In genomic region chr3:15341030-15341726, GRCh38 we compare ENCODE assay signal across 17 cellular contexts. TPM values are rescaled to one million over a fixed set of nuclear protein-coding genes. Genes with fewer than 3 reads are reported as not detected.
DNase-seq lines count a peak whose midpoint lies in the region; ATAC-seq, FAIRE-seq and TF ChIP-seq lines count a peak whose summit lies in the region.
"Had no signal": no experiment of that assay in that cellular context is flagged by ENCODE, and none has a peak within 500 bp of the region (broad histone marks: within the 10 kb centered on the region; RNA-seq: fewer than 3 reads in every experiment).

No MANE protein-coding gene starts in this region.

- POLR2A ChIA-PET in GM12878 (lab: Charles Lee) = no interaction called here

- H3K4me2 ChIP-seq in H9 (ENCODE audit: insufficient read depth, insufficient read length, low read length) (no peak overlapping the region), GM12878 (ENCODE audit: control insufficient read depth, insufficient read depth) (no peak overlapping the region)

- H3K79me1 ChIP-seq in H9 (ENCODE audit: insufficient read depth, low read depth, low read length, poor library complexity, severe bottlenecking) = no peaks in the 10 kb centered on the region

- H3K4me1 ChIP-seq in H9 (ENCODE audit: insufficient read depth, low read length) = no peaks in the 10 kb centered on the region
- H3K4me1 ChIP-seq in GM12878 (ENCODE audit: control insufficient read depth, insufficient read depth, low read length) = peaks cover 21% of the 10 kb centered on the region
- H3K4me1 ChIP-seq in neutrophil (ENCODE audit: control insufficient read depth in 1 of 2, insufficient read depth in 1 of 2, low read depth in 1 of 2, low read length in 1 of 2) = peaks cover 34 to 43% of the 10 kb centered on the region in 2 experiments
- H3K4me1 ChIP-seq: BE2C had no signal

- no peak overlapping the region for H2BK5ac ChIP-seq in H9 (ENCODE audit: insufficient read length, low read length)

- H3K4me1 Mint-ChIP-seq in H9 = peaks cover 0 to 2% of the 10 kb centered on the region in 2 experiments; a peak in 2 of 4 replicates

- H2BK20ac ChIP-seq in H9 (ENCODE audit: low read depth, low read length, poor library complexity, severe bottlenecking) = no peak overlapping the region

- TF ChIP-seq EP300 in GM12878 (IDR thresholded peaks at IDR 0.05; ENCODE audit: borderline replicate concordance in 1 of 2, control insufficient read depth in 1 of 2, low read depth in 2 of 2, low read length in 2 of 2) = no peak

- BruUV-seq in GM12878 (replicated peaks; lab: Mats Ljungman, UMichigan) = no TSS peak

- H3K36me3 ChIP-seq in GM12878 (ENCODE audit: control insufficient read depth in 2 of 2, insufficient read depth in 2 of 2, low read length in 1 of 2) (no peaks in the 10 kb centered on the region), neutrophil (no peaks in the 10 kb centered on the region)
- H3K36me3 ChIP-seq: BE2C had no signal

- H3K27me3 ChIP-seq in H9 (ENCODE audit: insufficient read depth, low read length) (no peaks in the 10 kb centered on the region), GM12878 (replicated peaks in 1 of 2; ENCODE audit: control insufficient read depth in 2 of 2, insufficient read depth in 2 of 2, low read length in 1 of 2) (no peaks in the 10 kb centered on the region), neutrophil (no peaks in the 10 kb centered on the region)
- H3K27me3 ChIP-seq: BE2C had no signal

- no peak for TF ChIP-seq RAD21 in GM12878 (IDR thresholded peaks at IDR 0.05; ENCODE audit: insufficient read depth, low read depth, low read length)

- H3K14ac ChIP-seq in H9 (ENCODE audit: insufficient read depth, low read length) = 0 out of 2 replicates have a peak overlapping the region, but pooled peaks have one; percentile 20

- intact Hi-C loops in GM12878 (cut with micrococcal nuclease; ENCODE audit: unreplicated experiment) = no loop called here

- H3K23ac ChIP-seq in H9 (ENCODE audit: insufficient read length, low read depth, low read length) = no peak overlapping the region

- ATAC-seq in GM12878 = no peak

- no peaks in the 10 kb centered on the region for H3K23me2 ChIP-seq in H9 (ENCODE audit: insufficient read length, low read depth, low read length, poor library complexity, severe bottlenecking)

- H2AFZ ChIP-seq in H9 (ENCODE audit: low read length) = no peak overlapping the region
- H2AFZ ChIP-seq in GM12878 (ENCODE audit: control insufficient read depth, low read depth, low read length) = peak overlapping the region; percentile 2; the same call in 1 of the 2 replicates

- H4K20me1 ChIP-seq in H9 (ENCODE audit: control insufficient read depth, insufficient read depth, insufficient read length) (no peaks in the 10 kb centered on the region), GM12878 (ENCODE audit: control insufficient read depth, insufficient read depth) (no peaks in the 10 kb centered on the region)

- no peak overlapping the region for H2AK5ac ChIP-seq in H9 (ENCODE audit: insufficient read length, low read length)

- H3K9me3 ChIP-seq in H9 (ENCODE audit: control insufficient read depth, low read depth, low read length) (no peaks in the 10 kb centered on the region), GM12878 (replicated peaks; ENCODE audit: control insufficient read depth, insufficient read depth, low read length) (no peaks in the 10 kb centered on the region; the same call in 2 of the 3 replicates), neutrophil (no peaks in the 10 kb centered on the region)
- H3K9me3 ChIP-seq: BE2C had no signal

- H3K9ac ChIP-seq in H9 (ENCODE audit: extremely low read depth, insufficient read length, low read length) = no peak overlapping the region
- H3K9ac ChIP-seq in GM12878 (ENCODE audit: control insufficient read depth, insufficient read depth, low read length) = no peak overlapping the region

- H3K27ac Mint-ChIP-seq in H9 = no peak overlapping the region

- no peak overlapping the region for H2BK15ac ChIP-seq in H9 (ENCODE audit: low read depth, low read length)

- H3K36me3 Mint-ChIP-seq in H9 (ENCODE audit: insufficient read depth in 1 of 3, low read depth in 3 of 3) = peaks cover 0 to 1% (median 0%) of the 10 kb centered on the region in 3 experiments; a peak in 1 of 7 replicates

- FAIRE-seq in GM12878 (lab: Jason Lieb, UNC) (no peak), D721Med (lab: Jason Lieb, UNC) (no peak)
- FAIRE-seq: H54 had no signal

- SMC1A ChIA-PET in GM12878 (lab: Charles Lee; ENCODE audit: uncharacterized antibody, unreplicated experiment) = interaction anchor here (1.2 to 2.3 kb wide), 2 partner anchors 20 to 43 kb away, joined by 3 to 8 read pairs; no protein-coding TSS in a partner anchor

- no peak overlapping the region for H4K8ac ChIP-seq in H9 (replicated peaks; ENCODE audit: insufficient read length, low read depth, low read length)

- no peak for TF ChIP-seq CTCF in H9 (conservative IDR thresholded peaks at IDR 0.05)
- TF ChIP-seq CTCF in GM12878 (IDR thresholded peaks at IDR 0.05 in 2 of 3, conservative IDR thresholded peaks at IDR 0.05 in 1 of 3; ENCODE audit: control insufficient read depth in 2 of 3, extremely low read depth in 1 of 3, insufficient read depth in 1 of 3, low read depth in 3 of 3, low read length in 3 of 3) = no peak
- no peak for TF ChIP-seq CTCF in neutrophil (IDR thresholded peaks at IDR 0.05)
- no peak for TF ChIP-seq CTCF in D721Med (IDR thresholded peaks at IDR 0.05; ENCODE audit: insufficient read depth, missing control alignments)

- no peak overlapping the region for H4K91ac ChIP-seq in H9 (ENCODE audit: insufficient read length, low read depth, low read length)

- in situ Hi-C loops in GM12878 (cut with MboI) = no loop called here

- H3K4me3 ChIP-seq in GM12878 = no peak overlapping the region
- H3K4me3 ChIP-seq in neutrophil (ENCODE audit: low read depth in 1 of 2, low read length in 1 of 2) = no peak overlapping the region
- H3K4me3 ChIP-seq: SK-N-MC had no signal

- H3K79me2 ChIP-seq in H9 (ENCODE audit: insufficient read depth, low read length) (no peaks in the 10 kb centered on the region), GM12878 (ENCODE audit: control insufficient read depth, insufficient read depth, low read length) (no peaks in the 10 kb centered on the region)

- no peak overlapping the region for H4K5ac ChIP-seq in H9 (ENCODE audit: insufficient read length, low read depth, low read length)

- no peak overlapping the region for H2BK12ac ChIP-seq in H9 (ENCODE audit: insufficient read length, low read depth, low read length)

- RAD21 ChIA-PET in GM12878 (lab: Charles Lee; ENCODE audit: unreplicated experiment) = interaction anchor here (1.0 to 1.7 kb wide), 2 partner anchors 21 to 73 kb away, joined by 4 read pairs; no protein-coding TSS in a partner anchor

- H3K27me3 Mint-ChIP-seq in H9 (ENCODE audit: low read depth) = peaks cover 2% of the 10 kb centered on the region

- no peaks in the 10 kb centered on the region for H3K9me3 Mint-ChIP-seq in H9

- H3K27ac ChIP-seq in H9 (ENCODE audit: insufficient read length, low read depth, low read length) (no peak overlapping the region), GM12878 (ENCODE audit: control insufficient read depth, insufficient read depth) (no peak overlapping the region), neutrophil (peak overlapping the region; percentile 86)
- H3K27ac ChIP-seq: SK-N-MC had no signal

- no peak overlapping the region for H3K18ac ChIP-seq in H9 (ENCODE audit: insufficient read length, low read depth, low read length)

- DNase-seq in CD1c-positive myeloid dendritic cell (ENCODE audit: extremely low spot score) (peak; percentile 12), H9 (no peak), GM12878 (ENCODE audit: low read depth, low spot score) (no peak), D721Med (ENCODE audit: insufficient read length, low spot score) (no peak), NCI-H1048 (lab: John Stamatoyannopoulos, UW) (no peak), HT-29 (ENCODE audit: low spot score) (no peak)
- DNase-seq: BE2C; DMS 273 treated with DMSO at 0.1 percent for 48 hours; Karpas-422; MM.1S; NCI-H1105 treated with DMSO at 0.1 percent for 48 hours; NCI-H1930; NCI-H526 treated with DMSO at 0.1 percent for 48 hours; NK-92 treated with Interleukin-12 subunit alpha and Interleukin-12 subunit beta, amount 100 ng/mL, for 24 hours had no signal

- no peak overlapping the region for H3K4ac ChIP-seq in H9 (ENCODE audit: low read depth, low read length)

- no peak overlapping the region for H3T11ph ChIP-seq in H9 (ENCODE audit: low read length)

- TF ChIP-seq POLR2A in GM12878 (IDR thresholded peaks at IDR 0.05; ENCODE audit: low read depth, low read length) = no peak

- no peak overlapping the region for H3K56ac ChIP-seq in H9 (ENCODE audit: insufficient read length, low read depth, low read length)

- no peak overlapping the region for H2BK120ac ChIP-seq in H9 (ENCODE audit: low read depth, low read length, poor library complexity, severe bottlenecking)

- CTCF ChIA-PET in GM12878 (lab: Yijun Ruan, JAX) = interaction anchor here (1.1 to 4.4 kb wide), 2 partner anchors 9 to 72 kb away, joined by 4 to 39 read pairs; partner anchors contain the start of gene SH3BP5

- no peak overlapping the region for H3K4me3 Mint-ChIP-seq in H9

- no CpG with 5 or more reads among the region's 6 CpGs for WGBS in H9 (ENCODE audit: extremely low coverage, insufficient read length, low lambda C conversion rate)
- WGBS in GM12878 (ENCODE audit: insufficient coverage, insufficient replicate concordance, low lambda C conversion rate, missing lambda C conversion rate) = 88% methylated on average over 6 of the region's 6 CpGs

TF ChIP-seq in GM12878, 131 proteins besides CTCF, POLR2A, EP300 and RAD21 (continues in another document):
- TF ChIP-seq IKZF2 (IDR thresholded peaks at IDR 0.05) = no peak

RNA-seq across cellular contexts. Expression of gene SH3BP5, which starts 8.8 kb away (rescaled TPM):
- total RNA-seq in H9 (2021) (5.5 and 6.8 TPM in 2 replicates), GM12878 (2014; rRNA removed) (37.9 and 41.0 TPM in 2 replicates), GM12878 (2014; rRNA removed; fragmentation: Illumina TruSeq; extraction: Trizol) (45.6 and 46.5 TPM in 2 replicates), GM12878 (2021) (60.5 and 64.6 TPM in 2 replicates)
- 20.0 and 21.6 TPM in 2 replicates for total RNA-seq in GM12878 (2013; cell fraction: nucleolus; rRNA removed)
- 11.6 TPM for polyA plus RNA-seq in GM12878 (2011; ENCODE audit: low read depth)
- polyA plus RNA-seq in GM12878 (2011; rRNA removed) (82.9 and 94.0 TPM in 2 replicates), GM12878 (2014; fragmentation: Illumina TruSeq; extraction: Trizol) (87.5 and 94.9 TPM in 2 replicates), GM12878 (2014; fragmentation: Nextera tagmentation; extraction: Ambion mirVana) (10 to 100 TPM; 14.9 to 33.8 TPM), GM12878 (2014; rRNA removed) (71.1 and 74.0 TPM in 2 replicates), GM12878 (2016; fragmentation: Nextera tagmentation; extraction: Ambion mirVana) (10 to 100 TPM; 29.9 to 35.4 TPM)
- 64.1 and 87.7 TPM in 2 replicates for polyA plus RNA-seq in GM12878 (2011; cell fraction: cytosol; rRNA removed)
- polyA plus RNA-seq in GM12878 (2011; cell fraction: nucleus; rRNA removed) = 66.7 and 81.4 TPM in 2 replicates
- polyA plus RNA-seq in GM12878 (2012) = 17.8 and 20.3 TPM in 2 replicates
- 36.2 and 55.3 TPM in 2 replicates for polyA minus RNA-seq in GM12878 (2011; rRNA and poly(A)+ RNA removed)
- 16.4 and 25.8 TPM in 2 replicates for polyA minus RNA-seq in GM12878 (2011; cell fraction: cytosol; rRNA and poly(A)+ RNA removed)
- polyA minus RNA-seq in GM12878 (2011; cell fraction: nucleus; rRNA and poly(A)+ RNA removed) = 16.0 and 31.0 TPM in 2 replicates
- 0.99 and 1.5 TPM in 2 replicates for total RNA-seq in HT-29 (2014; rRNA removed; shearing (Covaris generic))
